ENCODE assay signal across 23 cellular contexts in the genomic region with DNA sequence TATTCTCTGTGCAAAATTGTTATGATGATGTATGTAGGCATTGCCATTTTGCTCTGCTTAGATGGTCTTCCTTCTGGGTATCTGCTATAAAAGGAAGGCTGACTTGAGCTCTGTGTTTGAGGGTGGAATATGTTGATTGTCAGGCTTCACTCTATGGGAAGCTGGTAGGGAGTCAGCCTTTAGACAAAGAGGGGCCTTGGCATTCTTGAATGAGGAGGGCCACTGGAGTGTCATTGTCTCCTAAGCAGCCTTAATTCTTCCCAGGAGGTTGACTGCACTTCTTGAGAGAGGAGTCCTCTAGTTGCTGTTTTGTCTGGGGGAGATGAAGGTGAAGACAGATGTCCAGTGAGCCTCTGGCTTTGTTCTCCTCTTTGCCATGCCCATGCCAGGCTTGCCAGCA.
"Had no signal": no experiment of that assay in that cellular context is flagged by ENCODE, and none has a peak within 500 bp of the region (broad histone marks: within the 10 kb centered on the region; RNA-seq: fewer than 3 reads in every experiment).

No MANE protein-coding gene starts in this region.

- H3K27me3 ChIP-seq: hepatocyte, sigmoid colon, testis, tibial nerve, upper lobe of right lung, vagina had no signal

- H3K36me3 ChIP-seq: sigmoid colon, tibial nerve, upper lobe of right lung, vagina had no signal

- H3K9me3 ChIP-seq: sigmoid colon, testis, upper lobe of right lung, vagina had no signal

- H3K4me1 ChIP-seq: sigmoid colon, testis, tibial nerve, upper lobe of right lung, vagina had no signal

- ATAC-seq: naive thymus-derived CD8-positive, alpha-beta T cell; stimulated activated naive B cell treated with anti-CD40 and anti-IgM and Interleukin-4, amounts not matched to agents 10 μg/mL and 1 μg/mL and 100 μg/mL, for 72 hours; stimulated activated naive CD8-positive, alpha-beta T cell treated with anti-CD3 and anti-CD28 coated beads, Interleukin-15, amount 100 ng/mL, for 72 hours; upper lobe of right lung had no signal

- DNase-seq: dermis blood vessel endothelial cell; effector CD4-positive, alpha-beta T cell; endodermal cell; erythroblast; foreskin melanocyte; head of caudate nucleus; kidney glomerular epithelial cell; naive thymus-derived CD8-positive, alpha-beta T cell; posterior cingulate gyrus; sigmoid colon; stimulated activated CD4-positive, alpha-beta T cell treated with anti-CD3 and anti-CD28 coated beads, Interleukin-2, amount 100 ng/mL, for 24 hours; stimulated activated CD4-positive, alpha-beta T cell treated with anti-CD3 and anti-CD28 coated beads, Interleukin-4, amount 100 ng/mL, for 4 hours; stimulated activated naive B cell treated with anti-CD40 and anti-IgM and Interleukin-4, amounts not matched to agents 10 μg/mL and 1 μg/mL and 100 μg/mL, for 72 hours; stimulated activated naive CD8-positive, alpha-beta T cell treated with anti-CD3 and anti-CD28 coated beads, Interleukin-15, amount 100 ng/mL, for 72 hours; testis; upper lobe of right lung had no signal

- FAIRE-seq: colon, endothelial cell of umbilical vein, islet of Langerhans had no signal

- H3K27ac ChIP-seq: hepatocyte, sigmoid colon, skin epidermis, testis, tibial nerve, upper lobe of right lung, vagina had no signal

- H3K4me3 ChIP-seq: hepatocyte, sigmoid colon, skin epidermis, testis, tibial nerve, upper lobe of right lung, vagina had no signal
